Comparison of ENCODE assay signal across 1 cellular context in genomic region chr14:49584981-49585640, GRCh38.
A peak's percentile ranks its signal among the peaks of the same experiment; 100 is the strongest.
TF ChIP-seq lines count a peak whose summit lies in the region.

No MANE protein-coding gene starts in this region.

TF ChIP-seq in HepG2, 621 proteins besides CTCF, POLR2A, EP300 and RAD21:
- TF ChIP-seq SNAI1 (CRISPR knock-in tag; IDR thresholded peaks at IDR 0.05; ENCODE audit: borderline replicate concordance) (0 out of 2 replicates have a peak, but pooled peaks have one; percentile 9), ZNF460 (CRISPR knock-in tag; IDR thresholded peaks at IDR 0.05; ENCODE audit: borderline replicate concordance) (peak; percentile 66), POGZ (CRISPR knock-in tag; IDR thresholded peaks at IDR 0.05) (0 out of 2 replicates have a peak, but pooled peaks have one; percentile 15), ZMYM3 (CRISPR knock-in tag; IDR thresholded peaks at IDR 0.05) (0 out of 2 replicates have a peak, but pooled peaks have one; percentile 16), CHD4 (IDR thresholded peaks at IDR 0.05; ENCODE audit: borderline replicate concordance, low read length) (peak; percentile 55; the same call in 1 of the 2 replicates)
- TF ChIP-seq, protein P1, sequence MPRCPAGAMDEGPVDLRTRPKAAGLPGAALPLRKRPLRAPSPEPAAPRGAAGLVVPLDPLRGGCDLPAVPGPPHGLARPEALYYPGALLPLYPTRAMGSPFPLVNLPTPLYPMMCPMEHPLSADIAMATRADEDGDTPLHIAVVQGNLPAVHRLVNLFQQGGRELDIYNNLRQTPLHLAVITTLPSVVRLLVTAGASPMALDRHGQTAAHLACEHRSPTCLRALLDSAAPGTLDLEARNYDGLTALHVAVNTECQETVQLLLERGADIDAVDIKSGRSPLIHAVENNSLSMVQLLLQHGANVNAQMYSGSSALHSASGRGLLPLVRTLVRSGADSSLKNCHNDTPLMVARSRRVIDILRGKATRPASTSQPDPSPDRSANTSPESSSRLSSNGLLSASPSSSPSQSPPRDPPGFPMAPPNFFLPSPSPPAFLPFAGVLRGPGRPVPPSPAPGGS (CRISPR knock-in tag; IDR thresholded peaks at IDR 0.05), result 0 out of 2 replicates have a peak, but pooled peaks have one; percentile 41
TF ChIP-seq in HepG2: peak in this region for 6; not testable (repeated sequence) for 615.
